In the genomic region with DNA sequence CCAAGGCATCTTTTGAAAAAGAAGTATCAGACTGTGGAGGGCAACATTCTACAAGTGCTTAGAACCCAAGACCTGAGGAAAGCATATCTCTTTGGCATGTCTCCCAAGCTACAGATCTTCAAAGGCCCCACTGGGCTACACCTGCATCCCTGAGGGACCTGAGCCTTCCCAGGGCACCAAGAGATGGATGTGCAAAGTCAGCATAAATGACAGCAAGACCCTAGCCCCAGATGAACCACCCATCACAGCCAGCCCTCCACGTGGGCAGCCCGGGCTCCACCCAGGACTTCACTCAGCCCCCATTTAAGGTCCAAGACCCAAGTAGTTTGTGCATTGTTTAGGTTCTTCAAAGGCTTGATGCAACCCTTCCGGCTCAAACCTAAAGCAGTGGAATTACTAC, we compare ENCODE assay signal across 20 cellular contexts.
"Had no signal": no experiment of that assay in that cellular context is flagged by ENCODE, and none has a peak within 500 bp of the region (broad histone marks: within the 10 kb centered on the region; RNA-seq: fewer than 3 reads in every experiment).

No MANE protein-coding gene starts in this region.

- H3K4me2 ChIP-seq: SK-N-SH had no signal

- DNase-seq: KBM-7, MG63, NCI-H1092, NCI-H1105 treated with DMSO at 0.1 percent for 48 hours, NCI-H1417 treated with DMSO at 0.1 percent for 48 hours, NCI-H146, NCI-H1694 treated with DMSO at 0.1 percent for 48 hours, NCI-H1930, NCI-H2107, NCI-H2227 treated with DMSO at 0.1 percent for 48 hours, NCI-H524, NCI-H526 treated with DMSO at 0.1 percent for 48 hours, NCI-H774, SK-N-SH, SW 1271, T-cell had no signal

- H3K9me3 ChIP-seq: MG63, SK-N-SH had no signal

- H3K36me3 ChIP-seq: MG63 had no signal

- ATAC-seq: Panc1 had no signal

- H3K4me3 Mint-ChIP-seq: IgD-negative memory B cell; T-cell; T-helper 1 cell treated with Interleukin-12 subunit alpha and Interleukin-12 subunit beta and Interleukin-4 antibody, amounts not matched to agents 30 μg/mL and 1 μg/mL, for 36 hours had no signal

- H3K27ac Mint-ChIP-seq: T-cell; T-helper 1 cell treated with Interleukin-12 subunit alpha and Interleukin-12 subunit beta and Interleukin-4 antibody, amounts not matched to agents 30 μg/mL and 1 μg/mL, for 36 hours had no signal

- H3K27ac ChIP-seq: RWPE1 had no signal

- H3K9ac ChIP-seq: SK-N-SH had no signal

- H3K4me3 ChIP-seq: MG63 had no signal

- H3K9me3 Mint-ChIP-seq: IgD-negative memory B cell; T-cell; T-helper 1 cell treated with Interleukin-12 subunit alpha and Interleukin-12 subunit beta and Interleukin-4 antibody, amounts not matched to agents 30 μg/mL and 1 μg/mL, for 36 hours had no signal

- H3K27me3 Mint-ChIP-seq: IgD-negative memory B cell, T-cell had no signal

- H3K27me3 ChIP-seq: MG63 had no signal
